In the genomic region with DNA sequence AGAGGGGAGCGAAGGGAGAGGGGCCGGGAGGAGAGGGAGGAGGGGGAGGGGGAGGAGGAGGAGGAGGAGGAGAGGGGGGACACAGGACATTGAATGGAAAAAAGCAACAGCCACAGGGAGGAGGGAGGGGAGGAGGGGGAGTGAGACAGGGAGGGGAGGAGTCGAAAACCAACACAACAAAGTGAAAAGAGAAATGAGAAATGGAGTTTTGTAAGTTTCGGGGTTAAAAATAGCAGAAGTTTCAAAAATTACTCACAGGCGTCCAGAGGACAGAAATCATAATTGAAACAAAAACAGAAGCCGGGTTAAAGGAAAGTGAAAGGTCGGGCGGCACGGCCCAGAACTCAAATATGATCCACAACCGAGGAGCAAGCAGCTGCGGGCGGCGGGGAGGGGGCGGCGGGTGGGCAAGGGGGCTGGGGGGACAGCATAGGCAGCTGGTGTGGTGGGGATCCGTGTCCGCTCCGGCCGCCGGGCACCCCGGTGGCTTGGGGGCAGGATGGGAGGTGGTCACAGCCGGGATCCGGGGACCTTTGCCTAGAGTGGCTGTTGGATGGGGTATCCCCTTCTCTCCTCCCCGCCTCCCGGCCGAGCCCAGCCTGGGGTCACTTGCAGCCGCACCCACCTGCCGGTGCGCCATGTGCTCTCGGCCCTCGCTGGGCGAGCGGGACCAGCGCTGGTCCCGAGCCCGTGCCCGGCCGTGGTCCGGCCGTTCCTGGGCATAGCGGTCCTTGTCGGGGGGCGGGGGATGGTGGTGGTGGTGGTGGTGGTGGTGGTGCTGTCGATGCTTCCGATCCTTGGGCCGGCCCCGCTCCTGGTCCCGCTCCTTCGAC, we compare ENCODE assay signal across 8 cellular contexts. TPM values are rescaled to one million over a fixed set of nuclear protein-coding genes. Genes with fewer than 3 reads are reported as not detected.
DNase-seq lines count a peak whose midpoint lies in the region; ATAC-seq and TF ChIP-seq lines count a peak whose summit lies in the region.

No MANE protein-coding gene starts in this region.

- H3K9me3 ChIP-seq in Karpas-422 (ENCODE audit: low read length), result no peaks in the 10 kb centered on the region

- no peaks in the 10 kb centered on the region for H3K79me2 ChIP-seq in Karpas-422 (ENCODE audit: low read length)

- peak; percentile 10 for DNase-seq in AG04449 (ENCODE audit: low read depth, low spot score)
- peak; percentile 63 for DNase-seq in Karpas-422
- DNase-seq in activated CD8-positive, alpha-beta memory T cell treated with anti-CD3 and anti-CD28 coated beads, Interleukin-2, amount 50 U/mL, for 4 hours, result peak; percentile 61
- DNase-seq in fibroblast of gingiva (ENCODE audit: low read depth), result peak; percentile 87
- peak; percentile 55 for DNase-seq in pons (ENCODE audit: low spot score)
- DNase-seq in ureter (ENCODE audit: low spot score), result peak; percentile 69

- H3K9me2 ChIP-seq in Karpas-422 (replicated peaks; ENCODE audit: insufficient read depth, low read length), result no peaks in the 10 kb centered on the region

- H3K4me1 ChIP-seq in Karpas-422 (ENCODE audit: low read length), result peaks cover 16% of the 10 kb centered on the region

- CTCF ChIA-PET in AG04449 (lab: Yijun Ruan, JAX), result no interaction called here

- no peaks in the 10 kb centered on the region for H3K27me3 ChIP-seq in Karpas-422 (ENCODE audit: low read length)

- H3K9ac ChIP-seq in Karpas-422 (ENCODE audit: low read length), result no peak overlapping the region

- no peak overlapping the region for H3K4me2 ChIP-seq in Karpas-422 (ENCODE audit: low read depth, low read length, poor library complexity, severe bottlenecking)

- no peak for TF ChIP-seq CTCF in AG04449 (IDR thresholded peaks at IDR 0.05; ENCODE audit: insufficient read depth, low read length, missing control alignments)

- H2AFZ ChIP-seq in Karpas-422 (ENCODE audit: low read length), result no peak overlapping the region

- no peaks in the 10 kb centered on the region for H4K20me1 ChIP-seq in Karpas-422 (ENCODE audit: insufficient read depth, low read depth, low read length)

- peak overlapping the region; percentile 29 for H3K4me3 ChIP-seq in AG04449 (ENCODE audit: low read depth, low read length)
- H3K4me3 ChIP-seq in Karpas-422 (ENCODE audit: low read length), result no peak overlapping the region

- POLR2A ChIA-PET in AG04449 (lab: Yijun Ruan, JAX), result interaction anchor here (1.1 kb wide), 1 partner anchor 54 kb away, joined by 6 read pairs; no protein-coding TSS in a partner anchor

- no peak overlapping the region for H3K27ac ChIP-seq in Karpas-422 (ENCODE audit: low read length)

- ATAC-seq in GM19395 (IDR thresholded peaks at IDR 0.05; ENCODE audit: unreplicated experiment), result peak; percentile 72
- ATAC-seq in GM19455 (IDR thresholded peaks at IDR 0.05; ENCODE audit: unreplicated experiment), result no peak

- H3K36me3 ChIP-seq in Karpas-422 (ENCODE audit: insufficient read depth, low read length), result no peaks in the 10 kb centered on the region

RNA-seq across cellular contexts. Expression of gene IER2, which starts 58.1 kb away (rescaled TPM):
- total RNA-seq in Karpas-422 (2014; rRNA removed; shearing (Covaris generic); ENCODE audit: low replicate concordance), result 7.3 and 15.9 TPM in 2 replicates
- 94.0 TPM for total RNA-seq in ureter

RNA-seq across cellular contexts. Expression of gene STX10, which starts 58.2 kb away (rescaled TPM):
- 47.0 and 103 TPM in 2 replicates for total RNA-seq in Karpas-422 (2014; rRNA removed; shearing (Covaris generic); ENCODE audit: low replicate concordance)
- 37.3 TPM for total RNA-seq in ureter

Comparison
In these comparisons a context has a peak if more than half of its experiments do, and no peak if none do; other contexts are left out.
1. DNase-seq: peak in every context shown above with its lines; median percentile 87 in fibroblast of gingiva; 69 in ureter; 63 in Karpas-422; 61 in activated CD8-positive, alpha-beta memory T cell treated with anti-CD3 and anti-CD28 coated beads, Interleukin-2, amount 50 U/mL, for 4 hours; 55 in pons; 10 in AG04449.